ENCODE assay signal across 8 cellular contexts in the genomic region with DNA sequence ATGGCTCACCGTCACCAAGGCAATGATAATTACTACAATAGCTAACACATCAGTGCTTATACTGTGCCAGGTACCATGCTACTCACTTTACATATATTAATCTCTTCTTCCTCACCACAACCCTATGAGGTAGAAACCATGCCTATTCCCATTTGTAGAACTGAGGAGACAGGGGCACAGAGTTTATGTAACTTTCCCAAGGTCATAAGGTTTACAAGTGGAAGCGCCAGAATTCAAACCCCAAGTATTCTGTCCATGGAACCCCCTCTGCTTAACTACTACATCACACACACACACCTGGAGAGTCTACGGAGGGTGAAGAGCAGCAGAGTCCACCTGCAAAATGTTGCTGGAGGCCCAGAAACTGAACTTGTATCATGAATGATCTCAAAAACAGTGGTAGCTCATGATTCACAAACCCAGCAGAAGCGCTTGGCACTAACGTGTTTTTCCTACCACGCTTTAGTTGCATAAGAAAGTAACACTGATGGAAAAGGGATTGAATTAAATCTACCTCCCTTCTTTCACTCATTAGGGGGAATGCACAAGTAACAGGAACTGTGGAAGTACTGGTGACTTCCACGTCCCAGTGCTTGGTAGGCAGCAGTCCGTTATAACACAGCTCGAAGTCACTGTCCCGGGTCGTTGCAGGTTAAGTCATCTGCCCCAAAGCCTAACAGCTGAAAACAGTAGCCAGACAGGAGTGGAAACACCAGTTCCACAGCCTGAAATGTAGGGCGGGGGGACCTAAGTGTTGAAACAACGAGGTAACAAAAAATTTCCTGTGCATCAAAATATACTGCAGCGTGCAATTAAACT. TPM values are rescaled to one million over a fixed set of nuclear protein-coding genes. Genes with fewer than 3 reads are reported as not detected.
DNase-seq lines count a peak whose midpoint lies in the region; TF ChIP-seq lines count a peak whose summit lies in the region.

No MANE protein-coding gene starts in this region.

- H3K27me3 Mint-ChIP-seq in activated naive CD4-positive, alpha-beta T cell treated with anti-CD3 and anti-CD28 coated beads, Interleukin-2, amount 10 ng/mL, durations not matched to agents 7 days and 5 days: peaks cover 4% of the 10 kb centered on the region

- peak overlapping the region; percentile 64 for H3K4me3 Mint-ChIP-seq in activated naive CD4-positive, alpha-beta T cell treated with anti-CD3 and anti-CD28 coated beads, Interleukin-2, amount 10 ng/mL, durations not matched to agents 7 days and 5 days

- H3K9me3 Mint-ChIP-seq in activated naive CD4-positive, alpha-beta T cell treated with anti-CD3 and anti-CD28 coated beads, Interleukin-2, amount 10 ng/mL, durations not matched to agents 7 days and 5 days: no peaks in the 10 kb centered on the region

- DNase-seq in activated naive CD4-positive, alpha-beta T cell treated with anti-CD3 and anti-CD28 coated beads, Interleukin-2, amount 10 ng/mL, durations not matched to agents 7 days and 5 days: peak; percentile 30
- no peak for DNase-seq in activated naive CD4-positive, alpha-beta T cell treated with Interleukin-2 at 50 U/mL for 16 hours
- peak; percentile 24 to 26 for DNase-seq in activated T-cell treated with anti-CD3 and anti-CD28 coated beads, Interleukin-2, amount 50 U/mL, for 48 hours
- DNase-seq in suprapubic skin (ENCODE audit: low spot score in 2 of 2) (no peak), NCI-H2227 treated with DMSO at 0.1 percent for 48 hours (lab: John Stamatoyannopoulos, UW) (no peak), foreskin melanocyte (no peak)
- DNase-seq in effector CD8-positive, alpha-beta T cell (lab: John Stamatoyannopoulos, UW): no peak

- H3K36me3 ChIP-seq in suprapubic skin: no peaks in the 10 kb centered on the region

- H3K36me3 Mint-ChIP-seq in activated naive CD4-positive, alpha-beta T cell treated with anti-CD3 and anti-CD28 coated beads, Interleukin-2, amount 10 ng/mL, durations not matched to agents 7 days and 5 days: peaks cover 12% of the 10 kb centered on the region

- H3K9me3 ChIP-seq in iPS-18c (ENCODE audit: control insufficient read depth, insufficient read depth, low read length): no peaks in the 10 kb centered on the region
- H3K9me3 ChIP-seq in suprapubic skin: no peaks in the 10 kb centered on the region

- H3K27ac ChIP-seq in suprapubic skin: peak overlapping the region; percentile 12

- peak overlapping the region; percentile 24 for H3K27ac Mint-ChIP-seq in activated naive CD4-positive, alpha-beta T cell treated with anti-CD3 and anti-CD28 coated beads, Interleukin-2, amount 10 ng/mL, durations not matched to agents 7 days and 5 days

- TF ChIP-seq EP300 in suprapubic skin (IDR thresholded peaks at IDR 0.05): no peak

- peaks cover 42% of the 10 kb centered on the region for H3K4me1 Mint-ChIP-seq in activated naive CD4-positive, alpha-beta T cell treated with anti-CD3 and anti-CD28 coated beads, Interleukin-2, amount 10 ng/mL, durations not matched to agents 7 days and 5 days

- no peaks in the 10 kb centered on the region for H3K27me3 ChIP-seq in suprapubic skin

- whole genome bisulfite sequencing in suprapubic skin: 59% methylated on average over 14 of the region's 14 CpGs

- CTCF ChIA-PET in activated naive CD4-positive, alpha-beta T cell treated with anti-CD3 and anti-CD28 coated beads, Interleukin-2, amount 10 ng/mL, durations not matched to agents 7 days and 5 days (lab: Charles Lee): interaction anchor here (0.8 to 1.2 kb wide), 3 partner anchors 15 to 68 kb away, joined by 3 read pairs; no protein-coding TSS in a partner anchor

- no peak for TF ChIP-seq POLR2A in suprapubic skin (IDR thresholded peaks at IDR 0.05)

- peak overlapping the region; percentile 15; the same call in 1 of the 2 replicates for H3K4me3 ChIP-seq in iPS-18c (ENCODE audit: insufficient read depth, low read depth, low read length)
- peak overlapping the region; percentile 98 for H3K4me3 ChIP-seq in suprapubic skin

- no peak for TF ChIP-seq CTCF in suprapubic skin (IDR thresholded peaks at IDR 0.05)

- H3K4me1 ChIP-seq in suprapubic skin: peaks cover 44% of the 10 kb centered on the region

RNA-seq across cellular contexts. Expression of a gene that starts 2.0 kb away (rescaled TPM):
- total RNA-seq in suprapubic skin: 100 to 1,000 TPM in 1 of 4 donors, 10 to 100 TPM in 3; 59.6 to 159 (median 72.1) TPM

Comparison
In these comparisons a context has a peak if more than half of its experiments do, and no peak if none do; other contexts are left out.
1. DNase-seq: peak in activated naive CD4-positive, alpha-beta T cell treated with anti-CD3 and anti-CD28 coated beads, Interleukin-2, amount 10 ng/mL, durations not matched to agents 7 days and 5 days (single experiment) and activated T-cell treated with anti-CD3 and anti-CD28 coated beads, Interleukin-2, amount 50 U/mL, for 48 hours (2 of 2); none in activated naive CD4-positive, alpha-beta T cell treated with Interleukin-2 at 50 U/mL for 16 hours (single experiment), suprapubic skin (0 of 2), NCI-H2227 treated with DMSO at 0.1 percent for 48 hours (single experiment), foreskin melanocyte (single experiment) and effector CD8-positive, alpha-beta T cell (single experiment).